ENCODE assay signal across 7 cellular contexts in genomic region chr3:196287066-196287404, GRCh38. TPM values are rescaled to one million over a fixed set of nuclear protein-coding genes. Genes with fewer than 3 reads are reported as not detected.
DNase-seq lines count a peak whose midpoint lies in the region; ATAC-seq, FAIRE-seq and TF ChIP-seq lines count a peak whose summit lies in the region.

No MANE protein-coding gene starts in this region.

- no peaks in the 10 kb centered on the region for H3K36me3 ChIP-seq in endothelial cell of umbilical vein (ENCODE audit: control insufficient read depth in 2 of 2, extremely low read depth in 1 of 2, insufficient read depth in 2 of 2, low read length in 2 of 2)
- H3K36me3 ChIP-seq in muscle layer of duodenum (ENCODE audit: control insufficient read depth in 1 of 2, insufficient read depth in 2 of 2, low read length in 2 of 2): no peaks in the 10 kb centered on the region
- no peaks in the 10 kb centered on the region for H3K36me3 ChIP-seq in transverse colon

- no peaks in the 10 kb centered on the region for H3K9me3 ChIP-seq in endothelial cell of umbilical vein (replicated peaks; ENCODE audit: control insufficient read depth, insufficient read depth, low read length)
- no peaks in the 10 kb centered on the region for H3K9me3 ChIP-seq in muscle layer of duodenum (ENCODE audit: control insufficient read depth in 1 of 2, low read length in 2 of 2)
- no peaks in the 10 kb centered on the region for H3K9me3 ChIP-seq in transverse colon

- peak; percentile 54 for FAIRE-seq in endothelial cell of umbilical vein (lab: Jason Lieb, UNC)

- BruUV-seq in endothelial cell of umbilical vein (replicated peaks; lab: Mats Ljungman, UMichigan): no TSS peak

- intact Hi-C loops in endothelial cell of umbilical vein (cut with micrococcal nuclease): loop anchor here (1.0 kb wide), 3 partner anchors 31 to 216 kb away; partner anchors contain the start of genes DYNLT2B, RNF168 and UBXN7
- intact Hi-C loops in transverse colon (cut with DNase I; ENCODE audit: low total_unique reads): no loop called here

- TF ChIP-seq EP300 in transverse colon (IDR thresholded peaks at IDR 0.05; ENCODE audit: low read depth): no peak

- TF ChIP-seq POLR2A in endothelial cell of umbilical vein (IDR thresholded peaks at IDR 0.05; ENCODE audit: low read depth, low read length): no peak
- no peak for TF ChIP-seq POLR2A in transverse colon (IDR thresholded peaks at IDR 0.05)

- H3K9me1 ChIP-seq in endothelial cell of umbilical vein (replicated peaks; ENCODE audit: control insufficient read depth, extremely low read depth, insufficient read depth, low read length): no peaks in the 10 kb centered on the region

- peak overlapping the region; percentile 60 for H3K4me2 ChIP-seq in endothelial cell of umbilical vein (ENCODE audit: insufficient read depth, low read length)

- H3K4me3 ChIP-seq in endothelial cell of umbilical vein (replicated peaks in 1 of 3; ENCODE audit: insufficient read depth in 1 of 3, low read depth in 1 of 3, low read length in 3 of 3) (peak overlapping the region; percentile 0 to 96 (median 27)), muscle layer of duodenum (ENCODE audit: low read depth in 1 of 2, low read length in 2 of 2) (peak overlapping the region; percentile 93 to 98), transverse colon (peak overlapping the region; percentile 46 to 82 (median 71))

- ATAC-seq in GM18873 (IDR thresholded peaks at IDR 0.05; ENCODE audit: low FRiP score, unreplicated experiment): peak; percentile 6
- peak; percentile 21 for ATAC-seq in HG03135 (IDR thresholded peaks at IDR 0.05; ENCODE audit: unreplicated experiment)

- POLR2A ChIA-PET in endothelial cell of umbilical vein (lab: Charles Lee): interaction anchor here (0.7 kb wide), 2 partner anchors 247 to 684 kb away, joined by 3 read pairs; no protein-coding TSS in a partner anchor

- TF ChIP-seq CTCF in endothelial cell of umbilical vein (IDR thresholded peaks at IDR 0.05; ENCODE audit: extremely low read depth in 1 of 2, insufficient read depth in 1 of 2, low read depth in 1 of 2, low read length in 2 of 2) (no peak), transverse colon (IDR thresholded peaks at IDR 0.05) (no peak)

- H4K20me1 ChIP-seq in endothelial cell of umbilical vein (replicated peaks; ENCODE audit: control insufficient read depth, extremely low read depth, insufficient read depth, low read length): no peaks in the 10 kb centered on the region

- H3K4me1 ChIP-seq in endothelial cell of umbilical vein (ENCODE audit: control insufficient read depth, extremely low read depth, insufficient read depth, low read length) (peaks cover 11% of the 10 kb centered on the region), muscle layer of duodenum (ENCODE audit: control insufficient read depth in 1 of 2, insufficient read depth in 2 of 2, low read length in 2 of 2) (peaks cover 0 to 20% of the 10 kb centered on the region in 2 donors), transverse colon (peaks cover 12 to 37% (median 16%) of the 10 kb centered on the region in 4 donors)

- 0 to 1% methylated on average over 6 to 17 of the region's 18 CpGs for WGBS in transverse colon (ENCODE audit: low coverage in 1 of 2), 2 donors

- peak overlapping the region; percentile 2 for H2AFZ ChIP-seq in endothelial cell of umbilical vein (ENCODE audit: low read depth, low read length)

- CTCF ChIA-PET in endothelial cell of umbilical vein (lab: Charles Lee): interaction anchor here (0.6 kb wide), 1 partner anchor 33 kb away, joined by 3 read pairs; no protein-coding TSS in a partner anchor

- in situ Hi-C loops in transverse colon (cut with MboI; ENCODE audit: low pct_ligation_motif_present in 1 of 4, low pct_unique_long_range_greater_than_20kb in 1 of 4, low sequenced_read_pairs in 3 of 4): no loop called here

- H3K79me2 ChIP-seq in endothelial cell of umbilical vein (ENCODE audit: control insufficient read depth, insufficient read depth, low read length): peaks cover 47% of the 10 kb centered on the region

- DNase-seq in T-helper 9 cell: peak; percentile 15
- DNase-seq in endothelial cell of umbilical vein (ENCODE audit: low read depth, low spot score): no peak
- no peak for DNase-seq in transverse colon
- no peak for DNase-seq in DMS153 (lab: John Stamatoyannopoulos, UW)

- dilution Hi-C loops in endothelial cell of umbilical vein (cut with MboI; ENCODE audit: extremely low pct_ligation_motif_present, low sequenced_read_pairs): no loop called here

- H3K27ac ChIP-seq in endothelial cell of umbilical vein (ENCODE audit: insufficient read depth, low read depth, low read length) (peak overlapping the region; percentile 1), muscle layer of duodenum (ENCODE audit: low read length) (peak overlapping the region; percentile 95), transverse colon (peak overlapping the region; percentile 86 to 97 (median 94))

- H3K9ac ChIP-seq in endothelial cell of umbilical vein (replicated peaks; ENCODE audit: extremely low read depth, insufficient read depth, low read length): peak overlapping the region; percentile 33

- no peaks in the 10 kb centered on the region for H3K27me3 ChIP-seq in endothelial cell of umbilical vein (ENCODE audit: control insufficient read depth in 2 of 2, insufficient read depth in 2 of 2, low read length in 2 of 2)
- H3K27me3 ChIP-seq in muscle layer of duodenum (ENCODE audit: low read depth, low read length): no peaks in the 10 kb centered on the region
- H3K27me3 ChIP-seq in transverse colon: no peaks in the 10 kb centered on the region

TF ChIP-seq in endothelial cell of umbilical vein, 7 proteins besides CTCF, POLR2A, EP300 and RAD21:
- no peak for TF ChIP-seq GATA2 (IDR thresholded peaks at IDR 0.05; ENCODE audit: insufficient read depth, insufficient read length, low read depth, low read length)
- TF ChIP-seq FOS (IDR thresholded peaks at IDR 0.05; ENCODE audit: borderline replicate concordance, insufficient read depth, low read length): no peak
- TF ChIP-seq EZH2 (IDR thresholded peaks at IDR 0.05; ENCODE audit: borderline replicate concordance, low read depth, low read length, severe bottlenecking): no peak
- no peak for TF ChIP-seq MAX (IDR thresholded peaks at IDR 0.05; ENCODE audit: insufficient read depth, insufficient read length)
- no peak for TF ChIP-seq POLR2AphosphoS5 (IDR thresholded peaks at IDR 0.05; ENCODE audit: insufficient read depth, low read depth, low read length)
- TF ChIP-seq JUN (IDR thresholded peaks at IDR 0.05; ENCODE audit: borderline replicate concordance, insufficient read depth, insufficient read length, low read depth): no peak
- no peak for TF ChIP-seq MYC (IDR thresholded peaks at IDR 0.05; ENCODE audit: low read depth, low read length)

RNA-seq across cellular contexts. Expression of gene PCYT1A, which starts 0.5 kb away (rescaled TPM):
- 65.5 and 75.4 TPM in 2 replicates for total RNA-seq in endothelial cell of umbilical vein
- polyA plus RNA-seq in endothelial cell of umbilical vein: 50.3 and 50.6 TPM in 2 replicates
- 47.4 and 52.7 TPM in 2 replicates for polyA plus RNA-seq in endothelial cell of umbilical vein (2011; cell fraction: cytosol; rRNA removed)
- 109 and 125 TPM in 2 replicates for polyA plus RNA-seq in endothelial cell of umbilical vein (2011; cell fraction: nucleus; rRNA removed)
- polyA plus RNA-seq in endothelial cell of umbilical vein (2012): 58.2 and 74.6 TPM in 2 replicates
- polyA minus RNA-seq in endothelial cell of umbilical vein: 193 and 205 TPM in 2 replicates
- polyA minus RNA-seq in endothelial cell of umbilical vein (2011; cell fraction: cytosol; rRNA and poly(A)+ RNA removed): 34.3 TPM
- 76.9 and 83.1 TPM in 2 replicates for polyA minus RNA-seq in endothelial cell of umbilical vein (2011; cell fraction: nucleus; rRNA and poly(A)+ RNA removed)
- 100 to 1,000 TPM in 1 of 4 donors, 10 to 100 TPM in 3; 50.1 to 104 (median 76.2) TPM for total RNA-seq in transverse colon

RNA-seq across cellular contexts. Expression of gene DYNLT2B, which starts 31.0 kb away (rescaled TPM):
- 13.9 and 14.4 TPM in 2 replicates for total RNA-seq in endothelial cell of umbilical vein
- polyA plus RNA-seq in endothelial cell of umbilical vein: 9.2 and 11.2 TPM in 2 replicates
- 14.2 and 14.6 TPM in 2 replicates for polyA plus RNA-seq in endothelial cell of umbilical vein (2011; cell fraction: cytosol; rRNA removed)
- polyA plus RNA-seq in endothelial cell of umbilical vein (2011; cell fraction: nucleus; rRNA removed): 6.2 and 8.8 TPM in 2 replicates
- 23.2 and 28.0 TPM in 2 replicates for polyA plus RNA-seq in endothelial cell of umbilical vein (2012)
- 1.7 and 2.3 TPM in 2 replicates for polyA minus RNA-seq in endothelial cell of umbilical vein
- polyA minus RNA-seq in endothelial cell of umbilical vein (2011; cell fraction: cytosol; rRNA and poly(A)+ RNA removed): 4.9 TPM
- polyA minus RNA-seq in endothelial cell of umbilical vein (2011; cell fraction: nucleus; rRNA and poly(A)+ RNA removed): 3.5 and 3.8 TPM in 2 replicates
- 1 to 10 TPM in 3 of 4 donors, not detected in 1; 2.4 to 4.4 (median 3.7) TPM for total RNA-seq in transverse colon

RNA-seq across cellular contexts. Expression of gene TM4SF19, which starts 51.2 kb away (rescaled TPM):
- total RNA-seq in endothelial cell of umbilical vein (not detected in 2 replicates), transverse colon (not detected)
- not detected in 2 replicates for polyA plus RNA-seq in endothelial cell of umbilical vein
- not detected in 2 replicates for polyA plus RNA-seq in endothelial cell of umbilical vein (2011; cell fraction: cytosol; rRNA removed)
- polyA plus RNA-seq in endothelial cell of umbilical vein (2011; cell fraction: nucleus; rRNA removed): not detected in 2 replicates
- not detected in 2 replicates for polyA plus RNA-seq in endothelial cell of umbilical vein (2012)
- polyA minus RNA-seq in endothelial cell of umbilical vein: 0.19 TPM in 1 of 2 replicates, not detected in the other
- 1.8 TPM for polyA minus RNA-seq in endothelial cell of umbilical vein (2011; cell fraction: cytosol; rRNA and poly(A)+ RNA removed)
- polyA minus RNA-seq in endothelial cell of umbilical vein (2011; cell fraction: nucleus; rRNA and poly(A)+ RNA removed): not detected in 2 replicates

Comparison
In these comparisons a context has a peak if more than half of its experiments do, and no peak if none do; other contexts are left out.
1. H3K27ac ChIP-seq: peak in every context shown above with its lines; median percentile 95 in muscle layer of duodenum; 94 in transverse colon; 1 in endothelial cell of umbilical vein.
2. H3K4me3 ChIP-seq: peak in every context shown above with its lines; median percentile 96 in muscle layer of duodenum; 71 in transverse colon; 27 in endothelial cell of umbilical vein.